In the genomic region with DNA sequence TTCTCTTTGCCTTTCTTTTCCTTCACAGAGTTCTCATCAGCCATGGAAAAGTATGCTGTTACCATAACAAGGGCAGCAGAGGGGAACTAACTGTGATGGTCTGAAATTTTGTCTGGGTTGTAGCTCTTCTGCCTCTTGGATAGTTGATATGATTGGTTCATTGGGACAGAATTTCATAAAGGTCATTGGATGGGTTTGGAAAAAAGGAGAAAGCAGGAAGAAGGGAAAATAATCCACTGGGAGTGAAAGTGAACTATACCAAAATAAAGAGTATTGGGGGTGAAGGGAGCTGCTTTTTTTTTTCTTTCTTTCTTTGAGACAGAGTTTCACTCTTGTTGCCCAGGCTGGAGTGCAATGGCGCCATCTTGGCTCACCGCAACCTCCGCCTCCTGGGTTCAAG, we compare ENCODE assay signal across 16 cellular contexts. TPM values are rescaled to one million over a fixed set of nuclear protein-coding genes. Genes with fewer than 3 reads are reported as not detected.
"Had no signal": no experiment of that assay in that cellular context is flagged by ENCODE, and none has a peak within 500 bp of the region (broad histone marks: within the 10 kb centered on the region; RNA-seq: fewer than 3 reads in every experiment).

No MANE protein-coding gene starts in this region.

- H3K4me3 ChIP-seq: lower lobe of right lung, ovary, thyroid gland had no signal

- H3K27me3 ChIP-seq: ovary, thyroid gland had no signal

- H3K9me3 ChIP-seq: lower lobe of right lung, ovary, thyroid gland had no signal

- DNase-seq: activated CD4-positive, alpha-beta T cell treated with anti-CD3 and anti-CD28 coated beads, Interleukin-2, amount 50 U/mL, for 4 hours; activated CD4-positive, CD25-positive, alpha-beta regulatory T cell treated with anti-CD3 and anti-CD28 coated beads, Interleukin-2, amount 50 U/mL, for 72 hours; activated T-cell treated with anti-CD3 and anti-CD28 coated beads, Interleukin-2, amount 50 U/mL, for 1 hour; effector memory CD8-positive, alpha-beta T cell; hypothalamus; lower lobe of right lung; ovary; retina; stimulated activated CD4-positive, alpha-beta T cell treated with anti-CD3 and anti-CD28 coated beads, Interleukin-15, amount 100 ng/mL, for 24 hours; stimulated activated CD4-positive, alpha-beta T cell treated with anti-CD3 and anti-CD28 coated beads, Interleukin-4, amount 100 ng/mL, for 24 hours; thyroid gland had no signal

- ATAC-seq: effector memory CD8-positive, alpha-beta T cell; lower lobe of right lung had no signal

- FAIRE-seq: astrocyte, colon had no signal

- H3K27ac ChIP-seq: lower lobe of right lung, ovary, thyroid gland had no signal

- H3K36me3 ChIP-seq: ovary, thyroid gland had no signal

RNA-seq across cellular contexts. Expression of gene NODAL, which starts 31.7 kb away (rescaled TPM):
- total RNA-seq: astrocyte, epithelial cell of proximal tubule, glomerular endothelial cell, lower lobe of right lung, ovary, skeletal muscle tissue, thyroid gland had no signal
